In the genomic region with DNA sequence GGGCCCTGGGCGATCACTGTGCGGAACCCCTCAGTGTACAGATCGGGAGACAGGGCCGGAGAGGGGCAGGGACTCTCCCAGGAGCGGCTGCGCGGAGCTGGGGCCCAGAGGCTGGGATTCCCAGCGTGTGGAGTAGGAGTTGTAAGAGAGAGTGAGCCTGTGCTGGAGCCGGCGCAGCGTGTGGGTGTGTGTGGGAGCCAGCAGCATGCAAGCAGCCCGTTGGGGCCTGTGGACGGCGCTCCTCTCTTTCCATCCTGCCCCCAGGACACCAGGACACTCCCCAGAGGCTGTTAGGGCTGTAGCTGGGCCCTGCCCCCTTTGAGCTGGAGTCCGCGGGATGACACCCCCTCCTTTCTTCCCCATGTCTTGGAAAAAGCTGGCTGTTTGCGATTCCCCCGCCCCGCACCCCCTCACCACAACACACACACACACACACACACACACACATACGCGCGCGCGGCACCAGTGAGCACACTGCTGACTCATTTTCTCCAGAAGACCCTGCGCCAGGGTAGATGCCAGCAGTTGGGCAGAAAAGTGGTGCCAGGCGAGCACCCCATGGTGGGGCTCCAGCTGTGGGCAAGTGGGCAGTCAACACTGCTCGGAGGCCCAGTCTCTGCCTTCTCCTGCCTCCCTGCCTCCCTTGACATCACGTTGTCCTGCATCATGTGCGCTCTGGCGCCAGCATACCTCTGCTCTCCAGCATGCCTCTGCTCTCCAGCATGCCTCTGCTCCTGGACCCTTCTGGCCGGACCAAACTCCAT, we compare ENCODE assay signal across 8 cellular contexts. TPM values are rescaled to one million over a fixed set of nuclear protein-coding genes. Genes with fewer than 3 reads are reported as not detected.
DNase-seq lines count a peak whose midpoint lies in the region; ATAC-seq and TF ChIP-seq lines count a peak whose summit lies in the region.

No MANE protein-coding gene starts in this region.

- WGBS in SK-N-SH (ENCODE audit: low lambda C conversion rate): 67% methylated on average over 24 of the region's 31 CpGs

- H4K20me1 ChIP-seq in SK-N-SH (ENCODE audit: insufficient read depth): 0 out of 2 replicates have a peak, but pooled peaks cover 7% of the 10 kb centered on the region

- peak overlapping the region; percentile 92 for H3K27ac Mint-ChIP-seq in chondrocyte (ENCODE audit: unreplicated experiment)

- peaks cover 5% of the 10 kb centered on the region; the same call in 1 of the 2 replicates for H3K27me3 ChIP-seq in SK-N-SH (ENCODE audit: insufficient read depth)

- intact Hi-C loops in left colon (cut with DNase I, micrococcal nuclease): loop anchor here (10.0 kb wide), 2 partner anchors 118 to 128 kb away; no protein-coding TSS in a partner anchor

- no peak overlapping the region for H2AFZ ChIP-seq in SK-N-SH (ENCODE audit: low read depth)

- POLR2A ChIA-PET in SK-N-SH (lab: Yijun Ruan, JAX): no interaction called here

- peaks cover 27% of the 10 kb centered on the region for H3K79me2 ChIP-seq in SK-N-SH (ENCODE audit: insufficient read depth)

- CTCF ChIA-PET in SK-N-SH (lab: Yijun Ruan, JAX): interaction anchor here (0.8 to 14.0 kb wide), 16 partner anchors 13 to 419 kb away, joined by 3 to 187 read pairs (median 6); no protein-coding TSS in a partner anchor

- H3F3A ChIP-seq in SK-N-SH (replicated peaks; ENCODE audit: insufficient read depth): peaks cover 3% of the 10 kb centered on the region

- no peak for TF ChIP-seq EP300 in SK-N-SH (IDR thresholded peaks at IDR 0.05; ENCODE audit: borderline replicate concordance in 1 of 2, low read depth in 1 of 2, low read length in 1 of 2)

- peak; percentile 69 for DNase-seq in GM04504 (ENCODE audit: low read depth)
- peak; percentile 73 for DNase-seq in SK-N-SH
- DNase-seq in chondrocyte (ENCODE audit: low spot score): no peak
- peak; percentile 34 to 51 for DNase-seq in left colon
- DNase-seq in stimulated activated CD4-positive, alpha-beta T cell treated with anti-CD3 and anti-CD28 coated beads, Interleukin-4, amount 100 ng/mL, for 1 hour: peak; percentile 30
- no peak for DNase-seq in cortex of kidney (lab: John Stamatoyannopoulos, UW)

- no peaks in the 10 kb centered on the region for H3K9me3 Mint-ChIP-seq in chondrocyte (ENCODE audit: low read depth)

- no peaks in the 10 kb centered on the region for H3K9me3 ChIP-seq in SK-N-SH

- TF ChIP-seq CTCF in SK-N-SH (IDR thresholded peaks at IDR 0.05) (no peak), chondrocyte (IDR thresholded peaks at IDR 0.05) (peak; percentile 35)

- H3K36me3 Mint-ChIP-seq in chondrocyte (ENCODE audit: low read depth): peaks cover 4% of the 10 kb centered on the region

- peak overlapping the region; percentile 54 to 57; a peak in 3 of 4 replicates for H3K4me3 ChIP-seq in SK-N-SH (ENCODE audit: low read depth in 2 of 2, low read length in 1 of 2)

- peak overlapping the region; percentile 91 for H3K4me2 ChIP-seq in SK-N-SH

- peaks cover 58% of the 10 kb centered on the region for H3K4me1 Mint-ChIP-seq in chondrocyte (ENCODE audit: low read depth)

- H3K4me3 Mint-ChIP-seq in chondrocyte (ENCODE audit: unreplicated experiment): peak overlapping the region; percentile 95

- no peaks in the 10 kb centered on the region for H3K9me2 ChIP-seq in SK-N-SH

- peak overlapping the region; percentile 63; the same call in 1 of the 2 replicates for H3K9ac ChIP-seq in SK-N-SH

- ATAC-seq in left colon (peak; percentile 47), HG03025 (IDR thresholded peaks at IDR 0.05; ENCODE audit: low FRiP score, unreplicated experiment) (no peak), GM21528 (IDR thresholded peaks at IDR 0.05; ENCODE audit: low FRiP score, unreplicated experiment) (no peak)

- no peak for TF ChIP-seq RAD21 in SK-N-SH (IDR thresholded peaks at IDR 0.05; ENCODE audit: low read length)

- H3K27ac ChIP-seq in SK-N-SH (ENCODE audit: low read depth in 2 of 2, low read length in 1 of 2): peak overlapping the region in 1 of 2 experiments; percentile 29; a peak in 1 of 4 replicates

- peaks cover 5% of the 10 kb centered on the region for H3K27me3 Mint-ChIP-seq in chondrocyte (ENCODE audit: low read depth)

- peaks cover 5 to 8% of the 10 kb centered on the region in 2 experiments; a peak in 2 of 4 replicates for H3K4me1 ChIP-seq in SK-N-SH (ENCODE audit: control insufficient read depth in 1 of 2, insufficient read depth in 2 of 2, low read depth in 1 of 2, low read length in 1 of 2)

- H3K36me3 ChIP-seq in SK-N-SH (replicated peaks in 1 of 2; ENCODE audit: control insufficient read depth in 1 of 2, insufficient read depth in 2 of 2, low read length in 1 of 2): no peaks in the 10 kb centered on the region

TF ChIP-seq in SK-N-SH, 30 proteins besides CTCF, POLR2A, EP300 and RAD21:
- TF ChIP-seq RFX5 (IDR thresholded peaks at IDR 0.05; ENCODE audit: low read length): no peak
- peak; percentile 12; the same call in 1 of the 2 replicates for TF ChIP-seq SMC3 (IDR thresholded peaks at IDR 0.05; ENCODE audit: low read depth, low read length)
- no peak for TF ChIP-seq JUND (IDR thresholded peaks at IDR 0.05)
- TF ChIP-seq SIN3A (IDR thresholded peaks at IDR 0.05; ENCODE audit: borderline replicate concordance, low read depth, low read length): 0 out of 2 replicates have a peak, but pooled peaks have one; percentile 33
- TF ChIP-seq, protein P1, sequence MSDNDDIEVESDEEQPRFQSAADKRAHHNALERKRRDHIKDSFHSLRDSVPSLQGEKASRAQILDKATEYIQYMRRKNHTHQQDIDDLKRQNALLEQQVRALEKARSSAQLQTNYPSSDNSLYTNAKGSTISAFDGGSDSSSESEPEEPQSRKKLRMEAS (IDR thresholded peaks at IDR 0.05; ENCODE audit: low read depth): 0 out of 2 replicates have a peak, but pooled peaks have one; percentile 40

RNA-seq across cellular contexts. Expression of a gene that starts 1.5 kb away (rescaled TPM):
- 6.8 and 8.7 TPM in 2 replicates for polyA plus RNA-seq in SK-N-SH (2012; rRNA removed)
- 2.6 and 3.0 TPM in 2 replicates for polyA plus RNA-seq in SK-N-SH (2012; cell fraction: cytosol; rRNA removed)
- 55.3 and 131 TPM in 2 replicates for polyA plus RNA-seq in SK-N-SH (2012; cell fraction: nucleus; rRNA removed)
- 45.9 to 52.9 TPM (median 48.5 TPM) in 3 replicates for total RNA-seq in chondrocyte
- total RNA-seq in left colon: 1 to 10 TPM; 2.7 to 3.7 TPM

RNA-seq across cellular contexts. Expression of a gene that starts 57.7 kb away (rescaled TPM):
- 0.15 and 0.35 TPM in 2 replicates for polyA plus RNA-seq in SK-N-SH (2012; rRNA removed)
- polyA plus RNA-seq in SK-N-SH (2012; cell fraction: cytosol; rRNA removed): 0.03 and 0.04 TPM in 2 replicates
- 1.2 and 1.7 TPM in 2 replicates for polyA plus RNA-seq in SK-N-SH (2012; cell fraction: nucleus; rRNA removed)
- total RNA-seq in chondrocyte (0.39 to 1.4 TPM (median 0.70 TPM) in 3 replicates), left colon (10 to 100 TPM; 19.5 to 27.9 TPM)

Comparison
In these comparisons a context has a peak if more than half of its experiments do, and no peak if none do; other contexts are left out.
1. DNase-seq: peak in GM04504 (single experiment), SK-N-SH (single experiment), left colon (2 of 2) and stimulated activated CD4-positive, alpha-beta T cell treated with anti-CD3 and anti-CD28 coated beads, Interleukin-4, amount 100 ng/mL, for 1 hour (single experiment); none in chondrocyte (single experiment) and cortex of kidney (single experiment).